24 cellular contexts compared by ENCODE assay signal in genomic region chr13:69999875-70000274, GRCh38.
DNase-seq lines count a peak whose midpoint lies in the region; ATAC-seq, FAIRE-seq and TF ChIP-seq lines count a peak whose summit lies in the region.
"Had no signal": no experiment of that assay in that cellular context is flagged by ENCODE, and none has a peak within 500 bp of the region (broad histone marks: within the 10 kb centered on the region; RNA-seq: fewer than 3 reads in every experiment).

No MANE protein-coding gene starts in this region.

- ATAC-seq in GM18867 (IDR thresholded peaks at IDR 0.05; ENCODE audit: unreplicated experiment) (peak; percentile 55), GM18861 (IDR thresholded peaks at IDR 0.05; ENCODE audit: unreplicated experiment) (no peak)
- ATAC-seq: CD8-positive, alpha-beta T cell; T-helper 17 cell had no signal

- in situ Hi-C loops in SK-MEL-5 (cut with HindIII; ENCODE audit: low pct_unique_long_range_greater_than_20kb, low sequenced_read_pairs): no loop called here

- H3K4me1 ChIP-seq in Loucy (ENCODE audit: insufficient read depth, low read length, poor library complexity, severe bottlenecking): no peaks in the 10 kb centered on the region
- H3K4me1 ChIP-seq: BLaER1 treated with 17β-estradiol and CSF1 and Interleukin-3, amounts not matched to agents 10 nM and 100 nM; HAP-1; SJSA1 had no signal

- H3K36me3 ChIP-seq in Loucy (ENCODE audit: insufficient read depth, low read length): no peaks in the 10 kb centered on the region
- H3K36me3 ChIP-seq: BLaER1 treated with 17β-estradiol and CSF1 and Interleukin-3, amounts not matched to agents 10 nM and 100 nM; HAP-1; MG63; SJSA1 had no signal

- H3K9me3 ChIP-seq in Loucy (ENCODE audit: insufficient read depth, low read depth, low read length): no peaks in the 10 kb centered on the region
- H3K9me3 ChIP-seq: BLaER1 treated with 17β-estradiol and CSF1 and Interleukin-3, amounts not matched to agents 10 nM and 100 nM; HAP-1; MG63; SJSA1 had no signal

- H3K9me2 ChIP-seq in Loucy (replicated peaks; ENCODE audit: low read depth, low read length): no peaks in the 10 kb centered on the region

- H3K27me3 ChIP-seq in Loucy (ENCODE audit: insufficient read depth, low read length, poor library complexity, severe bottlenecking): no peaks in the 10 kb centered on the region
- H3K27me3 ChIP-seq: BLaER1 treated with 17β-estradiol and CSF1 and Interleukin-3, amounts not matched to agents 10 nM and 100 nM; MG63; SJSA1 had no signal

- H3F3A ChIP-seq in Loucy (ENCODE audit: low read depth): no peaks in the 10 kb centered on the region

- peak overlapping the region; percentile 24 for H3K4me3 ChIP-seq in Loucy (ENCODE audit: low read length, poor library complexity, severe bottlenecking)
- H3K4me3 ChIP-seq: BLaER1 treated with 17β-estradiol and CSF1 and Interleukin-3, amounts not matched to agents 10 nM and 100 nM; HAP-1; MG63; SJSA1 had no signal

- FAIRE-seq in islet of Langerhans (lab: Jason Lieb, UNC): peak; percentile 51

- no peaks in the 10 kb centered on the region for H3K79me2 ChIP-seq in Loucy (ENCODE audit: insufficient read depth, low read length)

- H4K20me1 ChIP-seq in Loucy (ENCODE audit: insufficient read depth, low read length, poor library complexity, severe bottlenecking): no peaks in the 10 kb centered on the region
- H4K20me1 ChIP-seq: BLaER1 treated with 17β-estradiol and CSF1 and Interleukin-3, amounts not matched to agents 10 nM and 100 nM had no signal

- 0 out of 2 replicates have a peak overlapping the region, but pooled peaks have one; percentile 29 for H2AFZ ChIP-seq in Loucy (ENCODE audit: low read length)

- DNase-seq in SK-MEL-5 (ENCODE audit: low read depth, low spot score): peak; percentile 9
- DNase-seq in UCSD-AML1 (lab: John Stamatoyannopoulos, UW; ENCODE audit: unreplicated experiment): no peak
- DNase-seq in NCI-H1092 (lab: John Stamatoyannopoulos, UW): no peak
- DNase-seq: 8988T; Calu3; CD8-positive, alpha-beta T cell; DMS153; Kasumi-1; MG63; NCI-H1092 treated with DMSO at 0.1 percent for 48 hours; NCI-H146; NCI-H2029; NCI-H226; NCI-H510A treated with DMSO at 0.1 percent for 48 hours; NCI-H774; SW 1271; T-helper 17 cell had no signal

- H3K9ac ChIP-seq in Loucy (ENCODE audit: low read depth, low read length, poor library complexity, severe bottlenecking): no peak overlapping the region
- H3K9ac ChIP-seq: BLaER1 treated with 17β-estradiol and CSF1 and Interleukin-3, amounts not matched to agents 10 nM and 100 nM had no signal

- H3K4me2 ChIP-seq in Loucy (ENCODE audit: low read depth, low read length, poor library complexity, severe bottlenecking): no peak overlapping the region
- H3K4me2 ChIP-seq: BLaER1 treated with 17β-estradiol and CSF1 and Interleukin-3, amounts not matched to agents 10 nM and 100 nM had no signal

- no peak for TF ChIP-seq CTCF in Loucy (conservative IDR thresholded peaks at IDR 0.05; ENCODE audit: low read length)
